8 cellular contexts compared by ENCODE assay signal in the genomic region with DNA sequence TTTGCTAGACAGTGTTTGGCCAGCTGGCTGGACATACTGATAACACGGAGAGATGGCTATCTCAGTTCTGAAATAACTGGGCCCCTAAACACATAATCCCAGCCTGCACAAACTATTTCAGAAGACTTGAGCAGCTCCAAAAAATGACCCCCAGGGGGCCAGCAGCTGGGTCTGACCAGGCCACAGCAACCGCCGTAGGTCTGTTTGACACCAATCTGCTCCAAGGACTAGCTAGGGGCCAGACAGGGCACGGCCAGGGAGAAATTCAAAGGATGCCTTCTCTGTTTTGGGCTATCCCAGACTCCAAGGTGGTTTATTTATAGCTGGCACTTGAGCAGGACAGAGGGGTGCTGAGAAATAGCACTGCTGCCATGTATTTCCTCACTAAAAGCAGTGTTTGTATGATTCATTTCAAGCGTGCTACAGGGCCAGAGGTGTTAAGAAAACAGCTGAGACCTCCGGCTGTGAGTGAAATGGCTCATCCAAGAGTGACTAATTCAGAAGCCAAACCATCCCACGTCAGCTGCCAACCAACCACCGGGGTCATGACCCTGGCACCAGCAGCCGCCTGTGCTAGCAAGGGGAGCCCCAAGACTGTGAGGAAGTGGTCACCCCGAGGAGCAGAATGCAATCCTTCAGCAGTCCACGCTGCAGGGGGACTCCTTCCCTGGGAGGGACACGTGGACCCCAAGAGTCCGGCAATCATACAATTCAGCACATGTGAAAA. TPM values are rescaled to one million over a fixed set of nuclear protein-coding genes. Genes with fewer than 3 reads are reported as not detected.
DNase-seq lines count a peak whose midpoint lies in the region; ATAC-seq and TF ChIP-seq lines count a peak whose summit lies in the region.

No MANE protein-coding gene starts in this region.

- no peak overlapping the region for H3K14ac ChIP-seq in neuronal stem cell (ENCODE audit: low read length)

- H2BK15ac ChIP-seq in neuronal stem cell (ENCODE audit: low read length), result no peak overlapping the region

- H3K36me3 Mint-ChIP-seq in HFFc6 (ENCODE audit: low read depth), result peaks cover 14% of the 10 kb centered on the region
- peaks cover 31% of the 10 kb centered on the region for H3K36me3 Mint-ChIP-seq in activated CD8-positive, alpha-beta memory T cell treated with anti-CD3 and anti-CD28 coated beads, Interleukin-2, amount 10 ng/mL, durations not matched to agents 7 days and 5 days

- H2BK120ac ChIP-seq in neuronal stem cell (ENCODE audit: low read depth, low read length), result no peak overlapping the region

- H3K4me2 ChIP-seq in neuronal stem cell (ENCODE audit: insufficient read depth, low read length, poor library complexity, severe bottlenecking), result peak overlapping the region; percentile 32

- no peak overlapping the region for H3K4ac ChIP-seq in neuronal stem cell (ENCODE audit: low read length)

- H3K18ac ChIP-seq in neuronal stem cell (ENCODE audit: low read length), result no peak overlapping the region

- no peak overlapping the region for H4K91ac ChIP-seq in neuronal stem cell (ENCODE audit: low read depth, low read length, poor library complexity)

- peaks cover 50% of the 10 kb centered on the region for H3K4me1 Mint-ChIP-seq in HFFc6 (ENCODE audit: low read depth)
- peaks cover 76% of the 10 kb centered on the region for H3K4me1 Mint-ChIP-seq in activated CD8-positive, alpha-beta memory T cell treated with anti-CD3 and anti-CD28 coated beads, Interleukin-2, amount 10 ng/mL, durations not matched to agents 7 days and 5 days

- no peak overlapping the region for H3K4me3 Mint-ChIP-seq in HFFc6
- H3K4me3 Mint-ChIP-seq in activated CD8-positive, alpha-beta memory T cell treated with anti-CD3 and anti-CD28 coated beads, Interleukin-2, amount 10 ng/mL, durations not matched to agents 7 days and 5 days, result peak overlapping the region; percentile 34

- ATAC-seq in activated CD8-positive, alpha-beta memory T cell treated with anti-CD3 and anti-CD28 coated beads, Interleukin-2, amount 10 ng/mL, durations not matched to agents 7 days and 5 days, result peak; percentile 89
- peak; percentile 71 for ATAC-seq in thoracic aorta (ENCODE audit: insufficient number of reproducible peaks, low FRiP score, low read depth)

- H3K4me1 ChIP-seq in neuronal stem cell (ENCODE audit: control insufficient read depth in 2 of 2, insufficient read depth in 1 of 2, low read depth in 1 of 2, low read length in 2 of 2) (peaks cover 25 to 32% of the 10 kb centered on the region in 2 donors), thoracic aorta (ENCODE audit: control insufficient read depth in 1 of 2, low read depth in 2 of 2) (peaks cover 27 to 53% of the 10 kb centered on the region in 2 donors)

- peak overlapping the region; percentile 75 for H3K27ac Mint-ChIP-seq in HFFc6
- H3K27ac Mint-ChIP-seq in activated CD8-positive, alpha-beta memory T cell treated with anti-CD3 and anti-CD28 coated beads, Interleukin-2, amount 10 ng/mL, durations not matched to agents 7 days and 5 days, result peak overlapping the region; percentile 71

- CTCF ChIA-PET in activated CD8-positive, alpha-beta memory T cell treated with anti-CD3 and anti-CD28 coated beads, Interleukin-2, amount 10 ng/mL, durations not matched to agents 7 days and 5 days (lab: Charles Lee), result interaction anchor here (0.6 to 3.6 kb wide), 13 partner anchors 9 to 373 kb away, joined by 3 to 22 read pairs (median 3); partner anchors contain the start of genes EARS2, NDUFAB1, PLK1 and UBFD1

- H4K8ac ChIP-seq in neuronal stem cell (ENCODE audit: low read depth, low read length), result no peak overlapping the region

- no peak overlapping the region for H2BK5ac ChIP-seq in neuronal stem cell (ENCODE audit: low read length)

- no CpG with 5 or more reads among the region's 13 CpGs for WGBS in neuronal stem cell (ENCODE audit: extremely low coverage in 2 of 2, insufficient read length in 2 of 2, insufficient replicate concordance in 1 of 2), 2 donors

- peaks cover 4 to 52% of the 10 kb centered on the region in 2 donors for H3K36me3 ChIP-seq in neuronal stem cell (replicated peaks in 1 of 2; ENCODE audit: control insufficient read depth in 2 of 2, insufficient read depth in 2 of 2, low read length in 2 of 2)
- no peaks in the 10 kb centered on the region for H3K36me3 ChIP-seq in thoracic aorta

- peak; percentile 13 for TF ChIP-seq CTCF in GM12864 (IDR thresholded peaks at IDR 0.05; ENCODE audit: low read depth, low read length, missing control alignments)
- TF ChIP-seq CTCF in HFFc6 (IDR thresholded peaks at IDR 0.05), result peak; percentile 52
- TF ChIP-seq CTCF in epithelial cell of esophagus (IDR thresholded peaks at IDR 0.05; ENCODE audit: insufficient read depth, low read depth, low read length, missing control alignments), result no peak
- no peak for TF ChIP-seq CTCF in thoracic aorta (IDR thresholded peaks at IDR 0.05)

- H3K9me3 Mint-ChIP-seq in HFFc6, result no peaks in the 10 kb centered on the region
- no peaks in the 10 kb centered on the region for H3K9me3 Mint-ChIP-seq in activated CD8-positive, alpha-beta memory T cell treated with anti-CD3 and anti-CD28 coated beads, Interleukin-2, amount 10 ng/mL, durations not matched to agents 7 days and 5 days (ENCODE audit: low read depth)

- no peak overlapping the region for H2BK12ac ChIP-seq in neuronal stem cell (ENCODE audit: low read length)

- H3K4me3 ChIP-seq in GM12864 (ENCODE audit: low read depth, low read length) (peak overlapping the region; percentile 87), epithelial cell of esophagus (ENCODE audit: low read length) (no peak overlapping the region), neuronal stem cell (ENCODE audit: low read length in 2 of 2) (no peak overlapping the region), thoracic aorta (no peak overlapping the region)

- peaks cover 10% of the 10 kb centered on the region for H3K79me1 ChIP-seq in neuronal stem cell (ENCODE audit: low read depth, low read length)

- H3K27ac ChIP-seq in neuronal stem cell (replicated peaks; ENCODE audit: low read length) (peak overlapping the region; percentile 32), thoracic aorta (peak overlapping the region; percentile 58 to 69)

- no peaks in the 10 kb centered on the region for H3K27me3 ChIP-seq in neuronal stem cell (ENCODE audit: control insufficient read depth in 3 of 3, insufficient read depth in 3 of 3, low read depth in 1 of 3, low read length in 3 of 3)
- H3K27me3 ChIP-seq in thoracic aorta (replicated peaks; ENCODE audit: insufficient read depth), result no peaks in the 10 kb centered on the region

- no peak overlapping the region for H2AFZ ChIP-seq in neuronal stem cell (ENCODE audit: low read length)

- H3K9ac ChIP-seq in neuronal stem cell (ENCODE audit: low read depth, low read length, poor library complexity), result no peak overlapping the region

- H3K27me3 Mint-ChIP-seq in HFFc6 (ENCODE audit: insufficient read depth), result peaks cover 6% of the 10 kb centered on the region
- H3K27me3 Mint-ChIP-seq in activated CD8-positive, alpha-beta memory T cell treated with anti-CD3 and anti-CD28 coated beads, Interleukin-2, amount 10 ng/mL, durations not matched to agents 7 days and 5 days, result no peaks in the 10 kb centered on the region

- no peaks in the 10 kb centered on the region for H3K9me3 ChIP-seq in neuronal stem cell (replicated peaks in 1 of 2; ENCODE audit: control insufficient read depth in 2 of 2, insufficient read depth in 1 of 2, low read depth in 1 of 2, low read length in 2 of 2)
- no peaks in the 10 kb centered on the region for H3K9me3 ChIP-seq in thoracic aorta

- peak; percentile 70 for DNase-seq in GM12864 (ENCODE audit: low read depth)
- DNase-seq in HFFc6, result peak; percentile 94
- peak; percentile 24 for DNase-seq in NCI-H2227 treated with DMSO at 0.1 percent for 48 hours (lab: John Stamatoyannopoulos, UW)
- peak; percentile 97 for DNase-seq in activated CD8-positive, alpha-beta memory T cell treated with anti-CD3 and anti-CD28 coated beads, Interleukin-2, amount 10 ng/mL, durations not matched to agents 7 days and 5 days
- peak; percentile 96 for DNase-seq in epithelial cell of esophagus (ENCODE audit: low read depth)
- peak; percentile 51 for DNase-seq in neuronal stem cell (ENCODE audit: low spot score)
- peak; percentile 59 for DNase-seq in thoracic aorta (ENCODE audit: low spot score)
- DNase-seq in NCI-H526 (lab: John Stamatoyannopoulos, UW), result no peak

- H2AK5ac ChIP-seq in neuronal stem cell (ENCODE audit: low read depth, low read length), result no peak overlapping the region

- H3K23ac ChIP-seq in neuronal stem cell (ENCODE audit: low read depth, low read length, poor library complexity), result no peak overlapping the region

RNA-seq across cellular contexts. Expression of gene GGA2, which starts 5.7 kb away (rescaled TPM):
- 10 to 100 TPM; 28.1 to 38.0 (median 35.7) TPM for total RNA-seq in HFFc6 (2021; fragmentation: NEBNext Ultra II Directional; extraction: Animal tissue kit (Norgen Biotek cat#: 25700))
- total RNA-seq in activated CD8-positive, alpha-beta memory T cell treated with anti-CD3 and anti-CD28 coated beads, Interleukin-2, amount 10 ng/mL, durations not matched to agents 7 days and 5 days, result 100 to 1,000 TPM; 112 to 115 TPM
- 49.8 TPM for polyA plus RNA-seq in neuronal stem cell (2013, experiment 1 of 2)
- polyA plus RNA-seq in neuronal stem cell (2013, experiment 2 of 2), result 52.6 TPM
- total RNA-seq in thoracic aorta, result 10 to 100 TPM; 61.7 to 61.9 TPM

RNA-seq across cellular contexts. Expression of gene COG7, which starts 51.6 kb away (rescaled TPM):
- total RNA-seq in HFFc6 (2021; fragmentation: NEBNext Ultra II Directional; extraction: Animal tissue kit (Norgen Biotek cat#: 25700)), result 10 to 100 TPM; 17.7 to 21.2 (median 19.7) TPM
- 10 to 100 TPM; 17.5 to 25.1 TPM for total RNA-seq in activated CD8-positive, alpha-beta memory T cell treated with anti-CD3 and anti-CD28 coated beads, Interleukin-2, amount 10 ng/mL, durations not matched to agents 7 days and 5 days
- 15.5 TPM for polyA plus RNA-seq in neuronal stem cell (2013, experiment 1 of 2)
- 15.7 TPM for polyA plus RNA-seq in neuronal stem cell (2013, experiment 2 of 2)
- total RNA-seq in thoracic aorta, result 10 to 100 TPM; 27.8 to 37.6 TPM

RNA-seq across cellular contexts. Expression of gene EARS2, which starts 52.5 kb away (rescaled TPM):
- 10 to 100 TPM; 22.1 to 30.8 (median 27.0) TPM for total RNA-seq in HFFc6 (2021; fragmentation: NEBNext Ultra II Directional; extraction: Animal tissue kit (Norgen Biotek cat#: 25700))
- 10 to 100 TPM; 14.3 to 15.9 TPM for total RNA-seq in activated CD8-positive, alpha-beta memory T cell treated with anti-CD3 and anti-CD28 coated beads, Interleukin-2, amount 10 ng/mL, durations not matched to agents 7 days and 5 days
- polyA plus RNA-seq in neuronal stem cell (2013, experiment 1 of 2), result 12.1 TPM
- polyA plus RNA-seq in neuronal stem cell (2013, experiment 2 of 2), result 11.5 TPM
- 10 to 100 TPM; 26.3 to 29.8 TPM for total RNA-seq in thoracic aorta

RNA-seq across cellular contexts. Expression of gene UBFD1, which starts 52.9 kb away (rescaled TPM):
- 100 to 1,000 TPM in 3 of 6 experiments, 10 to 100 TPM in 3; 94.1 to 130 (median 99.2) TPM for total RNA-seq in HFFc6 (2021; fragmentation: NEBNext Ultra II Directional; extraction: Animal tissue kit (Norgen Biotek cat#: 25700))
- total RNA-seq in activated CD8-positive, alpha-beta memory T cell treated with anti-CD3 and anti-CD28 coated beads, Interleukin-2, amount 10 ng/mL, durations not matched to agents 7 days and 5 days, result 10 to 100 TPM; 46.1 to 64.7 TPM
- polyA plus RNA-seq in neuronal stem cell (2013, experiment 1 of 2), result 38.4 TPM
- 36.9 TPM for polyA plus RNA-seq in neuronal stem cell (2013, experiment 2 of 2)
- total RNA-seq in thoracic aorta, result 10 to 100 TPM; 56.0 to 84.9 TPM

Comparison
In these comparisons a context has a peak if more than half of its experiments do, and no peak if none do; other contexts are left out.
1. DNase-seq: peak in GM12864 (single experiment), HFFc6 (single experiment), NCI-H2227 treated with DMSO at 0.1 percent for 48 hours (single experiment), activated CD8-positive, alpha-beta memory T cell treated with anti-CD3 and anti-CD28 coated beads, Interleukin-2, amount 10 ng/mL, durations not matched to agents 7 days and 5 days (single experiment), epithelial cell of esophagus (single experiment), neuronal stem cell (single experiment) and thoracic aorta (single experiment); none in NCI-H526 (0 of 2).
2. CTCF ChIP-seq: peak in GM12864 (single experiment) and HFFc6 (single experiment); none in epithelial cell of esophagus (single experiment) and thoracic aorta (single experiment).